Comparison of ENCODE assay signal across 10 cellular contexts in the genomic region with DNA sequence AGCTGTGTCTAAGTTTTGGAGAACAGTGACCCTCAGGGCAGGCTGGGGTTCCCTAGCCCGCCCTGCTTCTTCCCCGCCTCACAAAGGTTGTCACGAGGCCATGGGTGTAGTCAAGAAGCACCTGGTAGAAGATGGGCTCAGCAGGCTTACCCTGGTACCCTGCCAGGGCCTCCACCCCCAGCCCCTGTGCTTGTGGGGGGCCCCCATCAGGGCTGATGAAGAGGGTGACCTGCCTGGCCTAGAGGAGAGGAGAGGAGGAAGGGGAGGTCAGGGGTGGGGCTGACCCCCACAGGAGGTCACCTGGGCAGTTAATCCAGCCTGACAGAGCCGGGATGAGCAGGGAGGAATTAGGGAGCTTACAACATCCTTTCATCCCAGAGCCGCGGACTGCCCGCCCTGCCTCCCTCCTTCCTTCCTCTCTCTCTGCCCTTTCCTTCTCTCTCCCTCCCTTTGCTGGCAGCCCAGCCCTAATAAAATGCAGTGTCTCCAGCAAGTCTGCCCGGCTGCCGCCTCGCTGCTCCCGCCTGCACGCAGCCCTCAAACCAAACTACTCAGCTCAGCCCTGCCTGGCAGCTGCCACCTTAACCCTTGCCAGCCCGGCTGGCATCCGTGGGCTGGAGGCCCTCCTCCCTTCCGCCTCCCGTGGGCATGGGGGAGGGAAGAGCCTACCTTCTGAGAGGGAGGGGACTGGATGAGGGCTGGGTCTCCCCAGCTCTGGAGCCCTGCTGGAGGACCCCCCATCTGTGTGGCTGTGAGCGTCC. TPM values are rescaled to one million over a fixed set of nuclear protein-coding genes. Genes with fewer than 3 reads are reported as not detected.
DNase-seq lines count a peak whose midpoint lies in the region; ATAC-seq, FAIRE-seq and TF ChIP-seq lines count a peak whose summit lies in the region.
"Had no signal": no experiment of that assay in that cellular context is flagged by ENCODE, and none has a peak within 500 bp of the region (broad histone marks: within the 10 kb centered on the region; RNA-seq: fewer than 3 reads in every experiment).

No MANE protein-coding gene starts in this region.

- H2BK15ac ChIP-seq in IMR-90 (ENCODE audit: low read depth, low read length) = no peak overlapping the region

- no peak overlapping the region for H2AFZ ChIP-seq in IMR-90 (replicated peaks; ENCODE audit: low read length, poor library complexity)

- no peak overlapping the region for H4K91ac ChIP-seq in IMR-90 (ENCODE audit: insufficient read depth, low read depth, low read length)

- no peak overlapping the region for H2BK5ac ChIP-seq in IMR-90 (ENCODE audit: low read depth, low read length, poor library complexity, severe bottlenecking)

- POLR2A ChIA-PET in IMR-90 (lab: Charles Lee; ENCODE audit: unreplicated experiment) = no interaction called here

- H3K27me3 ChIP-seq in IMR-90 (ENCODE audit: control insufficient read depth, insufficient read depth, low read length) = peaks cover 92% of the 10 kb centered on the region
- peaks cover 0 to 9% of the 10 kb centered on the region in 2 donors for H3K27me3 ChIP-seq in Peyer's patch

- H4K5ac ChIP-seq in IMR-90 (ENCODE audit: low read depth, low read length) = no peak overlapping the region

- H3K27ac ChIP-seq in IMR-90 (ENCODE audit: insufficient read depth, low read length) = no peak overlapping the region
- no peak overlapping the region for H3K27ac ChIP-seq in Peyer's patch

- no peak overlapping the region for H3K4me3 ChIP-seq in IMR-90 (ENCODE audit: insufficient read depth, low read depth, low read length)
- no peak overlapping the region for H3K4me3 ChIP-seq in Peyer's patch
- H3K4me3 ChIP-seq: GM12878 had no signal

- no peak for TF ChIP-seq RAD21 in IMR-90 (IDR thresholded peaks at IDR 0.05; ENCODE audit: low read length)

- no peaks in the 10 kb centered on the region for H3K4me1 ChIP-seq in IMR-90 (ENCODE audit: control insufficient read depth, insufficient read depth, low read length)
- H3K4me1 ChIP-seq in Peyer's patch = peaks cover 0 to under 1% (median 0%) of the 10 kb centered on the region in 4 donors

- CTCF ChIA-PET in IMR-90 (lab: Yijun Ruan, JAX) = no interaction called here

- H3K23ac ChIP-seq in IMR-90 (ENCODE audit: low read depth, low read length) = no peak overlapping the region

- H3K14ac ChIP-seq in IMR-90 (replicated peaks; ENCODE audit: low read depth, low read length) = no peak overlapping the region

- dilution Hi-C loops in IMR-90 (cut with HindIII; ENCODE audit: low sequenced_read_pairs, unreplicated experiment) = no loop called here

- no peak for TF ChIP-seq POLR2A in IMR-90 (IDR thresholded peaks at IDR 0.05; ENCODE audit: low read depth, low read length)
- TF ChIP-seq POLR2A in Peyer's patch (IDR thresholded peaks at IDR 0.05) = no peak

- 0 out of 2 replicates have a peak, but pooled peaks cover 2% of the 10 kb centered on the region for H4K20me1 ChIP-seq in IMR-90 (ENCODE audit: insufficient read depth, low read length)

- H3K79me1 ChIP-seq in IMR-90 (ENCODE audit: low read depth in 1 of 2, low read length in 2 of 2) = no peaks in the 10 kb centered on the region

- no TSS peak for BruUV-seq in IMR-90 (replicated peaks; lab: Mats Ljungman, UMichigan)

- no peak overlapping the region for H2BK120ac ChIP-seq in IMR-90 (ENCODE audit: low read depth, low read length)

- DNase-seq in COLO829 (ENCODE audit: low spot score) = peak; percentile 51
- DNase-seq in IMR-90 = no peak
- peak in 2 of 3 donors; percentile 37 to 38 for DNase-seq in Peyer's patch
- peak; percentile 83 for DNase-seq in islet precursor cell
- DNase-seq in pons (ENCODE audit: low spot score) = no peak
- no peak for DNase-seq in GDM1 (lab: John Stamatoyannopoulos, UW)
- no peak for DNase-seq in frontal cortex (ENCODE audit: low spot score in 2 of 2)
- no peak for DNase-seq in T-helper 9 cell
- DNase-seq: activated CD4-positive, alpha-beta T cell treated with anti-CD3 and anti-CD28 coated beads for 4 hours had no signal

- no peaks in the 10 kb centered on the region for H3K9me3 ChIP-seq in IMR-90 (ENCODE audit: control insufficient read depth, insufficient read depth, low read length)
- H3K9me3 ChIP-seq in Peyer's patch = no peaks in the 10 kb centered on the region

- no peak overlapping the region for H2AK5ac ChIP-seq in IMR-90 (ENCODE audit: low read depth, low read length)

- in situ Hi-C loops in IMR-90 (cut with MboI; ENCODE audit: low sequenced_read_pairs) = no loop called here

- peak overlapping the region; percentile 23 for H2AK9ac ChIP-seq in IMR-90 (replicated peaks; ENCODE audit: low read depth, low read length, poor library complexity)

- no peak for FAIRE-seq in frontal cortex (lab: Jason Lieb, UNC)
- FAIRE-seq: GM12878 had no signal

- no peak overlapping the region for H3K4ac ChIP-seq in IMR-90 (ENCODE audit: low read depth, low read length)

- TF ChIP-seq CTCF in IMR-90 (conservative IDR thresholded peaks at IDR 0.05; ENCODE audit: low read depth, low read length) = no peak
- no peak for TF ChIP-seq CTCF in Peyer's patch (IDR thresholded peaks at IDR 0.05)

- no CpG with 5 or more reads among the region's 17 CpGs for WGBS in IMR-90 (ENCODE audit: extremely low coverage in 2 of 2, insufficient read length in 1 of 2), 2 experiments

- no peak overlapping the region for H3K4me2 ChIP-seq in IMR-90 (ENCODE audit: low read depth, low read length)

- H3K9me1 ChIP-seq in IMR-90 (ENCODE audit: insufficient read depth, low read length) = no peaks in the 10 kb centered on the region

- no peak overlapping the region for H2BK20ac ChIP-seq in IMR-90 (ENCODE audit: low read depth, low read length)

- H3K9ac ChIP-seq in IMR-90 (ENCODE audit: low read depth, low read length) = no peak overlapping the region

- H3K36me3 ChIP-seq in IMR-90 (ENCODE audit: control insufficient read depth, insufficient read depth, low read length) = no peaks in the 10 kb centered on the region
- no peaks in the 10 kb centered on the region for H3K36me3 ChIP-seq in Peyer's patch

- ATAC-seq in IMR-90 (ENCODE audit: low read depth) = peak; percentile 49; the same call in 1 of the 2 replicates
- ATAC-seq: GM12878 had no signal

- no peak overlapping the region for H3K18ac ChIP-seq in IMR-90 (ENCODE audit: low read depth, low read length)

- H4K8ac ChIP-seq in IMR-90 (ENCODE audit: low read depth in 2 of 2, low read length in 2 of 2) = no peak overlapping the region

- H3K56ac ChIP-seq in IMR-90 (ENCODE audit: extremely low read depth, insufficient read depth, low read length) = no peak overlapping the region

- intact Hi-C loops in IMR-90 (cut with micrococcal nuclease) = no loop called here

TF ChIP-seq in IMR-90, 13 proteins besides CTCF, POLR2A, EP300 and RAD21:
- no peak for TF ChIP-seq NFE2L2 (IDR thresholded peaks at IDR 0.05; ENCODE audit: low read depth, low read length)
- TF ChIP-seq CEBPB (IDR thresholded peaks at IDR 0.05; ENCODE audit: low read depth, low read length) = no peak
- no peak for TF ChIP-seq BHLHE40 (IDR thresholded peaks at IDR 0.05; ENCODE audit: low read depth, low read length)
- TF ChIP-seq MAFK (IDR thresholded peaks at IDR 0.05; ENCODE audit: low read depth, low read length) = no peak
- TF ChIP-seq, protein P1, sequence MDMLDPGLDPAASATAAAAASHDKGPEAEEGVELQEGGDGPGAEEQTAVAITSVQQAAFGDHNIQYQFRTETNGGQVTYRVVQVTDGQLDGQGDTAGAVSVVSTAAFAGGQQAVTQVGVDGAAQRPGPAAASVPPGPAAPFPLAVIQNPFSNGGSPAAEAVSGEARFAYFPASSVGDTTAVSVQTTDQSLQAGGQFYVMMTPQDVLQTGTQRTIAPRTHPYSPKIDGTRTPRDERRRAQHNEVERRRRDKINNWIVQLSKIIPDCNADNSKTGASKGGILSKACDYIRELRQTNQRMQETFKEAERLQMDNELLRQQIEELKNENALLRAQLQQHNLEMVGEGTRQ (IDR thresholded peaks at IDR 0.05; ENCODE audit: low read depth, low read length) = no peak
- no peak for TF ChIP-seq FOS (IDR thresholded peaks at IDR 0.05; ENCODE audit: low read depth, low read length)
- TF ChIP-seq MAZ (IDR thresholded peaks at IDR 0.05; ENCODE audit: borderline replicate concordance, low read depth, low read length) = no peak
- no peak for TF ChIP-seq SMC3 (IDR thresholded peaks at IDR 0.05; ENCODE audit: low read depth, low read length)
- no peak for TF ChIP-seq CHD1 (IDR thresholded peaks at IDR 0.05; ENCODE audit: low read depth, low read length)
- no peak for TF ChIP-seq RFX5 (IDR thresholded peaks at IDR 0.05; ENCODE audit: low read depth, low read length)
- TF ChIP-seq, protein P2, sequence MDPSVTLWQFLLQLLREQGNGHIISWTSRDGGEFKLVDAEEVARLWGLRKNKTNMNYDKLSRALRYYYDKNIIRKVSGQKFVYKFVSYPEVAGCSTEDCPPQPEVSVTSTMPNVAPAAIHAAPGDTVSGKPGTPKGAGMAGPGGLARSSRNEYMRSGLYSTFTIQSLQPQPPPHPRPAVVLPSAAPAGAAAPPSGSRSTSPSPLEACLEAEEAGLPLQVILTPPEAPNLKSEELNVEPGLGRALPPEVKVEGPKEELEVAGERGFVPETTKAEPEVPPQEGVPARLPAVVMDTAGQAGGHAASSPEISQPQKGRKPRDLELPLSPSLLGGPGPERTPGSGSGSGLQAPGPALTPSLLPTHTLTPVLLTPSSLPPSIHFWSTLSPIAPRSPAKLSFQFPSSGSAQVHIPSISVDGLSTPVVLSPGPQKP (IDR thresholded peaks at IDR 0.05; ENCODE audit: borderline replicate concordance, low read depth, low read length) = no peak
- TF ChIP-seq RCOR1 (IDR thresholded peaks at IDR 0.05; ENCODE audit: insufficient replicate concordance, low read length) = no peak
- TF ChIP-seq MXI1 (IDR thresholded peaks at IDR 0.05; ENCODE audit: borderline replicate concordance, low read depth, low read length) = no peak

RNA-seq across cellular contexts. Expression of a gene that starts 7.2 kb away (rescaled TPM):
- not detected in 2 replicates for total RNA-seq in IMR-90 (2012; rRNA removed)
- polyA plus RNA-seq in IMR-90 (2012; rRNA removed) = not detected in 2 replicates
- polyA plus RNA-seq in IMR-90 (2012; cell fraction: cytosol; rRNA removed) = not detected in 2 replicates
- not detected in 2 replicates for polyA plus RNA-seq in IMR-90 (2012; cell fraction: nucleus; rRNA removed; ENCODE audit: low replicate concordance)
- not detected for total RNA-seq in Peyer's patch
- not detected for total RNA-seq in frontal cortex
- total RNA-seq: GM12878 had no signal
- polyA plus RNA-seq: GM12878 had no signal

RNA-seq across cellular contexts. Expression of a gene that starts 18.9 kb away (rescaled TPM):
- total RNA-seq in IMR-90 (2012; rRNA removed) = not detected in 2 replicates
- polyA plus RNA-seq in IMR-90 (2012; rRNA removed) = not detected in 2 replicates
- not detected in 2 replicates for polyA plus RNA-seq in IMR-90 (2012; cell fraction: cytosol; rRNA removed)
- polyA plus RNA-seq in IMR-90 (2012; cell fraction: nucleus; rRNA removed; ENCODE audit: low replicate concordance) = 0.13 and 0.17 TPM in 2 replicates
- not detected for total RNA-seq in Peyer's patch
- total RNA-seq in frontal cortex = not detected

Comparison
In these comparisons a context has a peak if more than half of its experiments do, and no peak if none do; other contexts are left out.
1. DNase-seq: peak in COLO829 (single experiment), Peyer's patch (2 of 3) and islet precursor cell (single experiment); none in IMR-90 (single experiment), pons (single experiment), GDM1 (single experiment), frontal cortex (0 of 2) and T-helper 9 cell (single experiment).